15 cellular contexts compared by ENCODE assay signal in genomic region chr15:85764649-85765277, GRCh38. TPM values are rescaled to one million over a fixed set of nuclear protein-coding genes. Genes with fewer than 3 reads are reported as not detected.
DNase-seq lines count a peak whose midpoint lies in the region; ATAC-seq, FAIRE-seq and TF ChIP-seq lines count a peak whose summit lies in the region.
"Had no signal": no experiment of that assay in that cellular context is flagged by ENCODE, and none has a peak within 500 bp of the region (broad histone marks: within the 10 kb centered on the region; RNA-seq: fewer than 3 reads in every experiment).

No MANE protein-coding gene starts in this region.

- intact Hi-C loops in sciatic nerve (cut with DNase I): no loop called here

- TF ChIP-seq CTCF in WERI-Rb-1 (IDR thresholded peaks at IDR 0.05; ENCODE audit: low read depth, low read length) (no peak), D721Med (IDR thresholded peaks at IDR 0.05; ENCODE audit: insufficient read depth, missing control alignments) (no peak)

- H3K36me3 Mint-ChIP-seq in activated T-helper 17 cell treated with anti-CD3 and anti-CD28 coated beads, Interleukin-2, amount 50 U/mL, for 72 hours (ENCODE audit: low read depth): no peaks in the 10 kb centered on the region
- H3K36me3 Mint-ChIP-seq: immature natural killer cell had no signal

- H3K4me1 Mint-ChIP-seq in activated T-helper 17 cell treated with anti-CD3 and anti-CD28 coated beads, Interleukin-2, amount 50 U/mL, for 72 hours: peaks cover 3% of the 10 kb centered on the region

- no peaks in the 10 kb centered on the region for H3K27me3 ChIP-seq in WERI-Rb-1 (ENCODE audit: insufficient read depth, low read depth, severe bottlenecking)
- no peaks in the 10 kb centered on the region for H3K27me3 ChIP-seq in SJCRH30

- H3K4me3 Mint-ChIP-seq in activated T-helper 17 cell treated with anti-CD3 and anti-CD28 coated beads, Interleukin-2, amount 50 U/mL, for 72 hours: no peak overlapping the region
- H3K4me3 Mint-ChIP-seq: immature natural killer cell had no signal

- H3K9me3 Mint-ChIP-seq in activated T-helper 17 cell treated with anti-CD3 and anti-CD28 coated beads, Interleukin-2, amount 50 U/mL, for 72 hours: no peaks in the 10 kb centered on the region
- H3K9me3 Mint-ChIP-seq: immature natural killer cell had no signal

- H3K9me3 ChIP-seq in WERI-Rb-1 (ENCODE audit: severe bottlenecking): no peaks in the 10 kb centered on the region
- H3K9me3 ChIP-seq in SJCRH30 (replicated peaks): no peaks in the 10 kb centered on the region
- H3K9me3 ChIP-seq: prostate gland had no signal

- H3K4me3 ChIP-seq in WERI-Rb-1 (ENCODE audit: low read depth, low read length) (no peak overlapping the region), SJCRH30 (no peak overlapping the region)
- H3K4me3 ChIP-seq: prostate gland had no signal

- peaks cover 15% of the 10 kb centered on the region for H3K4me1 ChIP-seq in SJCRH30
- H3K4me1 ChIP-seq: prostate gland had no signal

- H3K36me3 ChIP-seq in WERI-Rb-1 (peaks cover 4% of the 10 kb centered on the region; the same call in 1 of the 2 replicates), SJCRH30 (peaks cover 5% of the 10 kb centered on the region; the same call in 1 of the 2 replicates)
- H3K36me3 ChIP-seq: prostate gland had no signal

- ATAC-seq in activated T-helper 17 cell treated with anti-CD3 and anti-CD28 coated beads, Interleukin-2, amount 50 U/mL, for 72 hours (replicated peaks): no peak
- peak; percentile 73 for ATAC-seq in sciatic nerve

- FAIRE-seq in D721Med (lab: Jason Lieb, UNC): no peak

- H3K27me3 Mint-ChIP-seq in activated T-helper 17 cell treated with anti-CD3 and anti-CD28 coated beads, Interleukin-2, amount 50 U/mL, for 72 hours: no peaks in the 10 kb centered on the region

- peak overlapping the region; percentile 7 for H3K27ac Mint-ChIP-seq in activated T-helper 17 cell treated with anti-CD3 and anti-CD28 coated beads, Interleukin-2, amount 50 U/mL, for 72 hours
- H3K27ac Mint-ChIP-seq: immature natural killer cell had no signal

- DNase-seq in ELR (ENCODE audit: low read depth): peak; percentile 16
- peak; percentile 67 for DNase-seq in fibroblast of peridontal ligament (ENCODE audit: extremely low read depth)
- no peak for DNase-seq in sciatic nerve (ENCODE audit: low spot score)
- no peak for DNase-seq in WERI-Rb-1
- no peak for DNase-seq in SJCRH30
- no peak for DNase-seq in stimulated activated naive CD4-positive, alpha-beta T cell treated with Interleukin-2 at 50 U/mL for 16 hours (lab: John Stamatoyannopoulos, UW)
- no peak for DNase-seq in D721Med (ENCODE audit: insufficient read length, low spot score)
- DNase-seq: activated CD4-positive, CD25-positive, alpha-beta regulatory T cell; activated T-cell treated with anti-CD3 and anti-CD28 coated beads for 4 hours; GF-D8; immature natural killer cell; NCI-H2171 had no signal

- H3K27ac ChIP-seq in WERI-Rb-1: no peak overlapping the region
- no peak overlapping the region for H3K27ac ChIP-seq in SJCRH30
- H3K27ac ChIP-seq: C4-2B, prostate gland had no signal

RNA-seq across cellular contexts. Expression of gene KLHL25, which starts 30.0 kb away (rescaled TPM):
- total RNA-seq in activated T-helper 17 cell treated with anti-CD3 and anti-CD28 coated beads, Interleukin-2, amount 50 U/mL, for 72 hours: 1 to 10 TPM; 3.4 to 4.6 TPM
- 6.2 TPM for total RNA-seq in sciatic nerve
- 8.2 and 9.5 TPM in 2 replicates for total RNA-seq in SJCRH30 (2014; rRNA removed; shearing (Covaris generic))

Comparison
In these comparisons a context has a peak if more than half of its experiments do, and no peak if none do; other contexts are left out.
1. DNase-seq: peak in ELR (single experiment) and fibroblast of peridontal ligament (single experiment); none in sciatic nerve (single experiment), WERI-Rb-1 (single experiment), SJCRH30 (0 of 2), stimulated activated naive CD4-positive, alpha-beta T cell treated with Interleukin-2 at 50 U/mL for 16 hours (single experiment) and D721Med (single experiment).